8 cellular contexts compared by ENCODE assay signal in genomic region chr22:20569059-20570058, GRCh38.
DNase-seq lines count a peak whose midpoint lies in the region; ATAC-seq and TF ChIP-seq lines count a peak whose summit lies in the region.

No MANE protein-coding gene starts in this region.

- 42% methylated on average over 20 of the region's 20 CpGs for WGBS in prostate gland
- WGBS in mesendoderm (ENCODE audit: extremely low coverage, insufficient coverage, low lambda C conversion rate) = no CpG with 5 or more reads among the region's 20 CpGs

- H3K79me1 ChIP-seq in mesendoderm (ENCODE audit: low read length) = no peaks in the 10 kb centered on the region

- no peak overlapping the region for H3K18ac ChIP-seq in mesendoderm (ENCODE audit: low read length)

- CTCF ChIA-PET in AG04450 (lab: Charles Lee) = interaction anchor here (1.0 to 7.8 kb wide), 4 partner anchors 12 to 151 kb away, joined by 3 to 82 read pairs (median 12); partner anchors contain the start of gene MED15

- TF ChIP-seq CTCF in AG04450 (IDR thresholded peaks at IDR 0.05; ENCODE audit: low read depth, low read length) (no peak), fibroblast of lung (conservative IDR thresholded peaks at IDR 0.05 in 1 of 2, IDR thresholded peaks at IDR 0.05 in 1 of 2; ENCODE audit: low read depth in 1 of 2, low read length in 2 of 2) (no peak), prostate gland (IDR thresholded peaks at IDR 0.05) (no peak)

- no peak overlapping the region for H2BK120ac ChIP-seq in mesendoderm (ENCODE audit: low read depth, low read length)

- peak overlapping the region; percentile 97 for H3K27ac ChIP-seq in AG04450 (ENCODE audit: low read depth, low read length)
- peak overlapping the region; percentile 89 for H3K27ac ChIP-seq in fibroblast of lung (ENCODE audit: insufficient read depth, low read length)
- peak overlapping the region; percentile 54 to 58 for H3K27ac ChIP-seq in prostate gland
- no peak overlapping the region for H3K27ac ChIP-seq in mesendoderm (ENCODE audit: low read depth, low read length)

- H3K4me1 ChIP-seq in fibroblast of lung (ENCODE audit: control insufficient read depth, extremely low read depth, insufficient read depth, low read length) = peaks cover 53% of the 10 kb centered on the region
- H3K4me1 ChIP-seq in prostate gland (replicated peaks) = peaks cover 25% of the 10 kb centered on the region
- H3K4me1 ChIP-seq in mesendoderm (ENCODE audit: control insufficient read depth, low read depth, low read length) = no peaks in the 10 kb centered on the region

- H3K9ac ChIP-seq in fibroblast of lung (ENCODE audit: insufficient read depth, low read length) = peak overlapping the region; percentile 51
- no peak overlapping the region for H3K9ac ChIP-seq in mesendoderm (ENCODE audit: low read length)

- H3K56ac ChIP-seq in mesendoderm (ENCODE audit: low read length) = no peak overlapping the region

- H4K20me1 ChIP-seq in fibroblast of lung (ENCODE audit: control insufficient read depth, extremely low read depth, insufficient read depth, low read length) = no peaks in the 10 kb centered on the region

- H3K4me3 ChIP-seq in AG04450 (ENCODE audit: low read depth, low read length) (no peak overlapping the region), fibroblast of lung (replicated peaks in 1 of 4; ENCODE audit: control extremely low read depth in 1 of 4, insufficient read depth in 1 of 4, low read depth in 3 of 4, low read length in 4 of 4) (no peak overlapping the region), prostate gland (no peak overlapping the region), mesendoderm (ENCODE audit: low read length) (no peak overlapping the region)

- H3K4ac ChIP-seq in mesendoderm (ENCODE audit: low read depth, low read length) = no peak overlapping the region

- H2AK5ac ChIP-seq in mesendoderm (ENCODE audit: low read length) = no peak overlapping the region

- no peak overlapping the region for H2BK15ac ChIP-seq in mesendoderm (replicated peaks; ENCODE audit: low read depth)

- no peak overlapping the region for H4K5ac ChIP-seq in mesendoderm (ENCODE audit: low read length)

- H2AFZ ChIP-seq in fibroblast of lung (ENCODE audit: low read length) = no peak overlapping the region

- no peak for TF ChIP-seq POLR2A in prostate gland (IDR thresholded peaks at IDR 0.05)

- H3K4me2 ChIP-seq in fibroblast of lung (ENCODE audit: extremely low read depth, insufficient read depth, low read length) (peak overlapping the region; percentile 18), mesendoderm (ENCODE audit: low read length) (no peak overlapping the region)

- H4K8ac ChIP-seq in mesendoderm (ENCODE audit: low read depth, low read length) = no peak overlapping the region

- DNase-seq in AG04450 (ENCODE audit: low read depth, low spot score) = peak; percentile 94
- DNase-seq in HT1080 (ENCODE audit: low read depth) = peak; percentile 96
- DNase-seq in activated T-cell treated with anti-CD3 and anti-CD28 coated beads for 4 hours = peak; percentile 40
- peak; percentile 98 to 99 for DNase-seq in fibroblast of lung (ENCODE audit: low read depth in 2 of 2)
- DNase-seq in prostate gland (ENCODE audit: low spot score) = peak; percentile 76
- DNase-seq in mesendoderm = no peak
- DNase-seq in NCI-H1048 (lab: John Stamatoyannopoulos, UW) = no peak

- no peak overlapping the region for H2BK5ac ChIP-seq in mesendoderm (ENCODE audit: low read length)

- H3K79me2 ChIP-seq in fibroblast of lung (ENCODE audit: control insufficient read depth, insufficient read depth, low read length) = peaks cover 25% of the 10 kb centered on the region
- H3K79me2 ChIP-seq in mesendoderm (ENCODE audit: control insufficient read depth, insufficient read depth, low read length) = no peaks in the 10 kb centered on the region

- H3K36me3 ChIP-seq in fibroblast of lung (ENCODE audit: control insufficient read depth, insufficient read depth, low read length) = peaks cover 45% of the 10 kb centered on the region
- peaks cover 0 to 13% of the 10 kb centered on the region in 2 donors for H3K36me3 ChIP-seq in prostate gland
- peaks cover 20% of the 10 kb centered on the region for H3K36me3 ChIP-seq in mesendoderm (ENCODE audit: control insufficient read depth, insufficient read depth, low read length)

- H3K23ac ChIP-seq in mesendoderm (ENCODE audit: low read length) = no peak overlapping the region

- POLR2A ChIA-PET in AG04450 (lab: Yijun Ruan, JAX) = interaction anchor here (0.7 to 2.4 kb wide), 8 partner anchors 10 to 452 kb away, joined by 3 to 14 read pairs (median 6); partner anchors contain the start of gene TRMT2A

- H3K27me3 ChIP-seq in AG04450 (ENCODE audit: control insufficient read depth, insufficient read depth, low read length) = no peaks in the 10 kb centered on the region
- no peaks in the 10 kb centered on the region for H3K27me3 ChIP-seq in fibroblast of lung (ENCODE audit: control insufficient read depth, insufficient read depth, low read length)
- no peaks in the 10 kb centered on the region for H3K27me3 ChIP-seq in prostate gland (replicated peaks; ENCODE audit: insufficient read depth)
- no peaks in the 10 kb centered on the region for H3K27me3 ChIP-seq in mesendoderm (ENCODE audit: insufficient read depth, low read length, poor library complexity)

- intact Hi-C loops in prostate gland (cut with DNase I) = no loop called here

- ATAC-seq in GM18858 (IDR thresholded peaks at IDR 0.05; ENCODE audit: unreplicated experiment) = no peak

- H3K9me3 ChIP-seq in AG04450 (ENCODE audit: control insufficient read depth, insufficient read depth, low read length) (no peaks in the 10 kb centered on the region; the same call in 1 of the 2 replicates), fibroblast of lung (ENCODE audit: control insufficient read depth, insufficient read depth, low read depth, low read length) (no peaks in the 10 kb centered on the region), prostate gland (no peaks in the 10 kb centered on the region)

Comparison
In these comparisons a context has a peak if more than half of its experiments do, and no peak if none do; other contexts are left out.
1. DNase-seq: peak in AG04450 (single experiment), HT1080 (single experiment), activated T-cell treated with anti-CD3 and anti-CD28 coated beads for 4 hours (single experiment), fibroblast of lung (2 of 2) and prostate gland (single experiment); none in mesendoderm (single experiment) and NCI-H1048 (single experiment).